ENCODE assay signal across 26 cellular contexts in the genomic region with DNA sequence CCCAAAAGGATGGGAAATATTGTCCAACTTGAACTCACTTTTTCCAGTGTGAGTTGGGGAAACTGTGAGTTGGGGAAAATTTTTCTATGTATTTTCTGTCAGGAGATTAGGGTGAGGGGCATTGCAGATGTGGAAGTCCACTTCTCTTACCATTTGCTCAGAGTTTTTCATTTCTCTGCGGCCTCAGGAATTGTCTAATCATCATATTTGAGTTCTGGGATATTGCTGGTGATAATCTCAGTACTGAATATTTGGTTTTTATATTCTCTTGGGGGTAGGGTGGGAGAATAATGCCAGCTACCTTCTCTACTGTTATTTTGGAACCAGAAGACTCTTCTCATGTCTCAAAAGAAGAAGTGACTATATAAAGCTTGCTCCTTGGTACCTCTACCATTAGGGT.
"Had no signal": no experiment of that assay in that cellular context is flagged by ENCODE, and none has a peak within 500 bp of the region (broad histone marks: within the 10 kb centered on the region; RNA-seq: fewer than 3 reads in every experiment).

No MANE protein-coding gene starts in this region.

- H3K4me3 ChIP-seq: stomach, suprapubic skin, testis, thoracic aorta, thyroid gland, tibial nerve, transverse colon, upper lobe of left lung, upper lobe of right lung, uterus, vagina had no signal

- ATAC-seq: stimulated activated effector memory CD8-positive, alpha-beta T cell treated with anti-CD3 and anti-CD28 coated beads, Interleukin-12 subunit alpha, Interleukin-12 subunit beta, amount 100 ng/mL, for 72 hours; stimulated activated memory B cell treated with anti-CD40 and anti-IgM and Interleukin-4, amounts not matched to agents 10 μg/mL and 1 μg/mL and 100 μg/mL, for 72 hours; stimulated activated naive B cell treated with anti-CD40 and anti-IgM and Interleukin-4, amounts not matched to agents 10 μg/mL and 1 μg/mL and 100 μg/mL, for 72 hours; stimulated activated naive CD8-positive, alpha-beta T cell treated with anti-CD3 and anti-CD28 coated beads, Interleukin-15, amount 100 ng/mL, for 72 hours; stimulated activated naive CD8-positive, alpha-beta T cell treated with anti-CD3 and anti-CD28 coated beads, Interleukin-15, Interleukin-2, amounts not matched to agents 100 U/mL and 50 U/mL, for 24 hours; upper lobe of right lung had no signal

- H3K4me1 ChIP-seq: stomach, suprapubic skin, testis, thyroid gland, tibial nerve, upper lobe of left lung, upper lobe of right lung, uterus, vagina had no signal

- H3K27me3 ChIP-seq: stomach, suprapubic skin, testis, thyroid gland, tibial nerve, transverse colon, upper lobe of left lung, upper lobe of right lung, uterus, vagina had no signal

- H3K27ac ChIP-seq: stomach, suprapubic skin, testis, thoracic aorta, thyroid gland, tibial nerve, transverse colon, upper lobe of left lung, upper lobe of right lung, uterus, vagina had no signal

- H3K36me3 ChIP-seq: stomach, suprapubic skin, thoracic aorta, thyroid gland, tibial nerve, transverse colon, upper lobe of left lung, upper lobe of right lung, uterus, vagina had no signal

- FAIRE-seq: urothelium cell line had no signal

- DNase-seq: stimulated activated CD4-positive, alpha-beta T cell treated with anti-CD3 and anti-CD28 coated beads, Interleukin-2, amount 100 ng/mL, for 48 hours; stimulated activated CD4-positive, alpha-beta T cell treated with anti-CD3 and anti-CD28 coated beads, Interleukin-4, amount 100 ng/mL, for 1 hour; stimulated activated CD4-positive, alpha-beta T cell treated with anti-CD3 and anti-CD28 coated beads, Interleukin-4, amount 100 ng/mL, for 24 hours; stimulated activated CD4-positive, alpha-beta T cell treated with anti-CD3 and anti-CD28 coated beads, Interleukin-4, amount 100 ng/mL, for 4 hours; stimulated activated CD8-positive, alpha-beta memory T cell treated with anti-CD3 and anti-CD28 coated beads, Interleukin-4, amount 100 ng/mL, for 48 hours; stimulated activated naive B cell treated with anti-CD40 and anti-IgM and Interleukin-4, amounts not matched to agents 10 μg/mL and 1 μg/mL and 100 μg/mL, for 72 hours; stimulated activated naive CD4-positive, alpha-beta T cell; stimulated activated naive CD4-positive, alpha-beta T cell treated with Interleukin-2 at 50 U/mL for 16 hours; stimulated activated naive CD8-positive, alpha-beta T cell treated with anti-CD3 and anti-CD28 coated beads, Interleukin-15, amount 100 ng/mL, for 72 hours; stimulated activated naive CD8-positive, alpha-beta T cell treated with anti-CD3 and anti-CD28 coated beads, Interleukin-15, Interleukin-2, amounts not matched to agents 100 U/mL and 50 U/mL, for 24 hours; stomach; substantia nigra; testis; thyroid gland; transverse colon; trophoblast cell; upper lobe of left lung; upper lobe of right lung; uterus had no signal

- H3K9me3 ChIP-seq: stomach, suprapubic skin, testis, thoracic aorta, thyroid gland, tibial nerve, transverse colon, upper lobe of left lung, upper lobe of right lung, uterus, vagina had no signal
